ENCODE assay signal across 15 cellular contexts in the genomic region with DNA sequence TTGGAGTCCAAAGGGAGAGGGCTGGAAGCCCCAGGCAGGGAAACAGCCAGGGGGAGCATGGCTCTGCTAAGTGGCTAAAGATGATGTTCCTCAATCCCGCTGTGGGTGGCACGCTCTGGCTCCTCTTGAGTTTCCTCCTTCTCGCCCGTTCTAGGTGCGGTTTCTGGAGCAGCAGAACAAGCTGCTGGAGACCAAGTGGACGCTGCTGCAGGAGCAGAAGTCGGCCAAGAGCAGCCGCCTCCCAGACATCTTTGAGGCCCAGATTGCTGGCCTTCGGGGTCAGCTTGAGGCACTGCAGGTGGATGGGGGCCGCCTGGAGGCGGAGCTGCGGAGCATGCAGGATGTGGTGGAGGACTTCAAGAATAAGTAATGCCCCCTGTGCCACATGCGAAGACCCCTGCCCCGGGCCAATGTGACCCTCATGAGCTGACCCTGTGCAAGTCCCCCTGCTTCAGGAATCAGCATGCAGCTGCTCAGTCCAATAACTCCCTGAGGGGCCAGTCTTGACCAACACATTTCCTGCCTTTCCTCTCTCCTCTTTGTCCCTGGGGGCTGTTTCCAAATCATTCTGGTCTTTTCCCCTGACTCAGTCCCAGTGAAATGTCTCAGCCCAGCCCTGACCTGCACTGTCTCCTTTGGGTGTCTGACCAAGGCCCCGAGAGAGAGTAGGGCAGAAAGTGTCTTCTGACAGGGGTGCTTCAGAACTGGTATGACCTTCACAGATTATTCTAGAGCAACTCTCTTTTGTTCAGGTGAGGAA. TPM values are rescaled to one million over a fixed set of nuclear protein-coding genes. Genes with fewer than 3 reads are reported as not detected.
DNase-seq lines count a peak whose midpoint lies in the region; ATAC-seq, FAIRE-seq and TF ChIP-seq lines count a peak whose summit lies in the region.
"Had no signal": no experiment of that assay in that cellular context is flagged by ENCODE, and none has a peak within 500 bp of the region (broad histone marks: within the 10 kb centered on the region; RNA-seq: fewer than 3 reads in every experiment).

No MANE protein-coding gene starts in this region.

- H2AFZ ChIP-seq in HepG2 (ENCODE audit: low read length), result no peak overlapping the region

- no peak overlapping the region for H3K9ac ChIP-seq in HepG2 (ENCODE audit: insufficient read depth, low read depth, low read length)
- H3K9ac ChIP-seq: KMS-11 had no signal

- no peaks in the 10 kb centered on the region for H3K9me3 ChIP-seq in spleen
- no peaks in the 10 kb centered on the region for H3K9me3 ChIP-seq in HepG2 (ENCODE audit: low read length)
- H3K9me3 ChIP-seq: adrenal gland, colonic mucosa, right atrium auricular region, SJCRH30 had no signal

- BruUV-seq in HepG2 (replicated peaks; lab: Mats Ljungman, UMichigan), result no TSS peak

- TF ChIP-seq CTCF in fibroblast of the aortic adventitia (IDR thresholded peaks at IDR 0.05; ENCODE audit: insufficient read depth, low read length) (no peak), spleen (IDR thresholded peaks at IDR 0.05 in 8 of 11, conservative IDR thresholded peaks at IDR 0.05 in 3 of 11) (no peak), HepG2 (CRISPR knock-in tag; IDR thresholded peaks at IDR 0.05) (no peak)

- no peak for TF ChIP-seq RAD21 in HepG2 (CRISPR knock-in tag; IDR thresholded peaks at IDR 0.05)

- in situ Hi-C loops in HepG2 (cut with HindIII; ENCODE audit: extremely low pct_ligation_motif_present, low pct_unique_long_range_greater_than_20kb), result no loop called here

- DNase-seq in ELR (ENCODE audit: low read depth) (peak; percentile 79), RPMI7951 (ENCODE audit: low read depth) (peak; percentile 50), fibroblast of the aortic adventitia (ENCODE audit: low read depth) (peak; percentile 45), spleen (peak; percentile 68), mucosa of gallbladder (ENCODE audit: low spot score) (no peak), HepG2 (ENCODE audit: low spot score) (no peak)
- DNase-seq: activated CD8-positive, alpha-beta memory T cell treated with anti-CD3 and anti-CD28 coated beads, Interleukin-2, amount 10 ng/mL, durations not matched to agents 7 days and 5 days; CD8-positive, alpha-beta memory T cell; foreskin keratinocyte; SJCRH30 had no signal

- intact Hi-C loops in spleen (cut with DNase I; ENCODE audit: low total_unique reads) (no loop called here), HepG2 (cut with micrococcal nuclease; ENCODE audit: unreplicated experiment) (no loop called here)

- POLR2A ChIA-PET in HepG2 (lab: Yijun Ruan, JAX), result no interaction called here

- no peaks in the 10 kb centered on the region for H3K36me3 ChIP-seq in spleen
- H3K36me3 ChIP-seq in HepG2 (replicated peaks in 1 of 2; ENCODE audit: control insufficient read depth in 1 of 2, insufficient read depth in 2 of 2, low read length in 2 of 2), result no peaks in the 10 kb centered on the region
- H3K36me3 ChIP-seq: adrenal gland, colonic mucosa, right atrium auricular region, SJCRH30 had no signal

- H4K20me1 ChIP-seq in HepG2 (ENCODE audit: insufficient read depth, low read length), result no peaks in the 10 kb centered on the region

- no peak for TF ChIP-seq POLR2A in spleen (IDR thresholded peaks at IDR 0.05)
- TF ChIP-seq POLR2A in HepG2 (IDR thresholded peaks at IDR 0.05; ENCODE audit: insufficient read depth in 1 of 2, low read depth in 2 of 2, low read length in 2 of 2), result no peak

- no peaks in the 10 kb centered on the region for H3K79me2 ChIP-seq in HepG2 (ENCODE audit: insufficient read depth, low read length)

- peaks cover 0 to 24% (median 15%) of the 10 kb centered on the region in 6 donors for H3K4me1 ChIP-seq in spleen
- H3K4me1 ChIP-seq in HepG2 (ENCODE audit: insufficient read depth, low read length), result no peaks in the 10 kb centered on the region

- CTCF ChIA-PET in HepG2 (lab: Yijun Ruan, JAX; ENCODE audit: low intra/inter-chr PET ratio, low total read pairs), result no interaction called here

- no peak for FAIRE-seq in HepG2 (lab: Jason Lieb, UNC)

- no peak overlapping the region for H3K4me2 ChIP-seq in HepG2 (ENCODE audit: low read depth, low read length)
- H3K4me2 ChIP-seq: KMS-11 had no signal

- H3K27me3 ChIP-seq in spleen (replicated peaks in 1 of 7) (peaks cover 5 to 53% (median 28%) of the 10 kb centered on the region in 7 donors), HepG2 (ENCODE audit: control insufficient read depth in 1 of 2, insufficient read depth in 2 of 2, low read length in 2 of 2) (peaks cover 2 to 49% of the 10 kb centered on the region in 2 experiments; a peak in 4 of 5 replicates)
- H3K27me3 ChIP-seq: foreskin keratinocyte, SJCRH30 had no signal

- 82 to 95% (median 90%) methylated on average over 15 of the region's 15 CpGs for WGBS in spleen, 5 donors
- 15% methylated on average over 4 of the region's 15 CpGs for WGBS in HepG2 (ENCODE audit: low lambda C conversion rate)

- TF ChIP-seq EP300 in HepG2 (IDR thresholded peaks at IDR 0.05; ENCODE audit: low read depth in 2 of 2, low read length in 2 of 2), result no peak
- TF ChIP-seq EP300 in HepG2 (CRISPR knock-in tag; IDR thresholded peaks at IDR 0.05; ENCODE audit: borderline replicate concordance), result no peak

- H3K27ac ChIP-seq in spleen (no peak overlapping the region), HepG2 (ENCODE audit: extremely low read length, insufficient read depth, low read length) (no peak overlapping the region)
- H3K27ac ChIP-seq: adrenal gland, colonic mucosa, foreskin keratinocyte, KMS-11, right atrium auricular region, SJCRH30 had no signal

- ATAC-seq in HG03521 (IDR thresholded peaks at IDR 0.05; ENCODE audit: unreplicated experiment) (no peak), HepG2 (no peak)
- ATAC-seq: activated CD8-positive, alpha-beta memory T cell treated with anti-CD3 and anti-CD28 coated beads, Interleukin-2, amount 10 ng/mL, durations not matched to agents 7 days and 5 days had no signal

- no peak overlapping the region for H3K4me3 ChIP-seq in fibroblast of the aortic adventitia (ENCODE audit: low read depth, low read length)
- H3K4me3 ChIP-seq in spleen, result no peak overlapping the region
- no peak overlapping the region for H3K4me3 ChIP-seq in HepG2 (replicated peaks in 1 of 3; ENCODE audit: insufficient read depth in 1 of 3, low read depth in 2 of 3, low read length in 3 of 3)
- H3K4me3 ChIP-seq: adrenal gland, colonic mucosa, right atrium auricular region, SJCRH30 had no signal

RNA-seq across cellular contexts. Expression of a gene that starts 2.1 kb away (rescaled TPM):
- 0.68 and 2.3 TPM in 2 replicates for total RNA-seq in RPMI7951 (2014; rRNA removed; shearing (Covaris generic))
- total RNA-seq in fibroblast of the aortic adventitia (ENCODE audit: low replicate concordance), result 1.4 and 20.0 TPM in 2 replicates
- total RNA-seq in spleen, result 1 to 10 TPM in 1 of 7 donors, under 1 TPM in 3, not detected in 3; 0.73 to 1.5 (median 0.83) TPM
- 1 to 10 TPM; 1.2 to 1.9 (median 1.6) TPM for polyA plus RNA-seq in spleen
- total RNA-seq in mucosa of gallbladder, result 335 TPM
- total RNA-seq in HepG2 (2016; rRNA removed; fragmentation: Illumina TruSeq; extraction: Trizol), result not detected in 2 replicates
- total RNA-seq in HepG2 (2016; cell fraction: cytosol; rRNA removed; fragmentation: Illumina TruSeq; extraction: Trizol; ENCODE audit: low read depth), result not detected in 2 replicates
- not detected in 2 replicates for total RNA-seq in HepG2 (2016; cell fraction: insoluble cytoplasmic fraction; rRNA removed; fragmentation: Illumina TruSeq; extraction: Trizol)
- 0.31 TPM in 1 of 2 replicates, not detected in the other for total RNA-seq in HepG2 (2016; cell fraction: membrane; rRNA removed; fragmentation: Illumina TruSeq; extraction: Trizol)
- total RNA-seq in HepG2 (2016; cell fraction: nucleus; rRNA removed; fragmentation: Illumina TruSeq; extraction: Trizol), result not detected in 2 replicates
- polyA plus RNA-seq in HepG2 (2011; rRNA removed), result 0.83 TPM in 1 of 2 replicates, not detected in the other
- polyA plus RNA-seq in HepG2 (2011; cell fraction: cytosol; rRNA removed), result 0.47 and 1.2 TPM in 2 replicates
- polyA plus RNA-seq in HepG2 (2011; cell fraction: nucleus; rRNA removed), result not detected in 2 replicates
- polyA plus RNA-seq in HepG2 (2012), result not detected in 2 replicates
- polyA plus RNA-seq in HepG2 (2016; cell fraction: cytosol; fragmentation: Illumina TruSeq; extraction: Trizol; ENCODE audit: low read depth), result 0.34 TPM in 1 of 2 replicates, not detected in the other
- not detected in 2 replicates for polyA plus RNA-seq in HepG2 (2016; cell fraction: insoluble cytoplasmic fraction; fragmentation: Illumina TruSeq; extraction: Trizol; ENCODE audit: low read depth)
- not detected in 2 replicates for polyA plus RNA-seq in HepG2 (2016; cell fraction: membrane; fragmentation: Illumina TruSeq; extraction: Trizol; ENCODE audit: low read depth)
- not detected in 2 replicates for polyA plus RNA-seq in HepG2 (2016; cell fraction: nucleus; fragmentation: Illumina TruSeq; extraction: Trizol; ENCODE audit: insufficient read depth, low read depth)
- 646 TPM in 1 of 2 replicates, not detected in the other for polyA minus RNA-seq in HepG2 (2011; rRNA and poly(A)+ RNA removed; ENCODE audit: low replicate concordance)
- polyA minus RNA-seq in HepG2 (2011; cell fraction: cytosol; rRNA and poly(A)+ RNA removed), result 4.2 and 7.9 TPM in 2 replicates
- polyA minus RNA-seq in HepG2 (2011; cell fraction: nucleus; rRNA and poly(A)+ RNA removed), result 1.5 and 2.7 TPM in 2 replicates
- polyA plus RNA-seq: CD8-positive, alpha-beta memory T cell had no signal

RNA-seq across cellular contexts. Expression of a gene that starts 39.3 kb away (rescaled TPM):
- total RNA-seq in RPMI7951 (2014; rRNA removed; shearing (Covaris generic)), result 0.10 and 0.48 TPM in 2 replicates
- total RNA-seq in fibroblast of the aortic adventitia (ENCODE audit: low replicate concordance) (not detected in 2 replicates), spleen (under 1 TPM in 2 of 7 donors, not detected in 5; 0.17 to 0.26 TPM), mucosa of gallbladder (1.1 TPM), HepG2 (2016; rRNA removed; fragmentation: Illumina TruSeq; extraction: Trizol) (not detected in 2 replicates)
- polyA plus RNA-seq in spleen (under 1 TPM in 2 of 3 donors, not detected in 1; 0.08 to 0.09 TPM), HepG2 (2011; rRNA removed) (not detected in 2 replicates)
- not detected in 2 replicates for total RNA-seq in HepG2 (2016; cell fraction: cytosol; rRNA removed; fragmentation: Illumina TruSeq; extraction: Trizol; ENCODE audit: low read depth)
- not detected in 2 replicates for total RNA-seq in HepG2 (2016; cell fraction: insoluble cytoplasmic fraction; rRNA removed; fragmentation: Illumina TruSeq; extraction: Trizol)
- not detected in 2 replicates for total RNA-seq in HepG2 (2016; cell fraction: membrane; rRNA removed; fragmentation: Illumina TruSeq; extraction: Trizol)
- not detected in 2 replicates for total RNA-seq in HepG2 (2016; cell fraction: nucleus; rRNA removed; fragmentation: Illumina TruSeq; extraction: Trizol)
- polyA plus RNA-seq in HepG2 (2011; cell fraction: cytosol; rRNA removed), result not detected in 2 replicates
- polyA plus RNA-seq in HepG2 (2011; cell fraction: nucleus; rRNA removed), result not detected in 2 replicates
- polyA plus RNA-seq in HepG2 (2012), result not detected in 2 replicates
- not detected in 2 replicates for polyA plus RNA-seq in HepG2 (2016; cell fraction: cytosol; fragmentation: Illumina TruSeq; extraction: Trizol; ENCODE audit: low read depth)
- not detected in 2 replicates for polyA plus RNA-seq in HepG2 (2016; cell fraction: insoluble cytoplasmic fraction; fragmentation: Illumina TruSeq; extraction: Trizol; ENCODE audit: low read depth)
- polyA plus RNA-seq in HepG2 (2016; cell fraction: membrane; fragmentation: Illumina TruSeq; extraction: Trizol; ENCODE audit: low read depth), result not detected in 2 replicates
- not detected in 2 replicates for polyA plus RNA-seq in HepG2 (2016; cell fraction: nucleus; fragmentation: Illumina TruSeq; extraction: Trizol; ENCODE audit: insufficient read depth, low read depth)
- 0.61 TPM in 1 of 2 replicates, not detected in the other for polyA minus RNA-seq in HepG2 (2011; rRNA and poly(A)+ RNA removed; ENCODE audit: low replicate concordance)
- polyA minus RNA-seq in HepG2 (2011; cell fraction: cytosol; rRNA and poly(A)+ RNA removed), result not detected in 2 replicates
- polyA minus RNA-seq in HepG2 (2011; cell fraction: nucleus; rRNA and poly(A)+ RNA removed), result not detected in 2 replicates
- total RNA-seq: right atrium auricular region had no signal
- polyA plus RNA-seq: CD8-positive, alpha-beta memory T cell had no signal

RNA-seq across cellular contexts. Expression of a gene that starts 43.4 kb away (rescaled TPM):
- total RNA-seq in RPMI7951 (2014; rRNA removed; shearing (Covaris generic)), result 1.3 and 2.1 TPM in 2 replicates
- total RNA-seq in fibroblast of the aortic adventitia (ENCODE audit: low replicate concordance) (0.25 and 0.36 TPM in 2 replicates), spleen (under 1 TPM in 2 of 7 donors, not detected in 5; 0.17 to 0.37 TPM), mucosa of gallbladder (15.5 TPM), HepG2 (2016; rRNA removed; fragmentation: Illumina TruSeq; extraction: Trizol) (0.27 and 0.58 TPM in 2 replicates)
- polyA plus RNA-seq in spleen (under 1 TPM in 1 of 3 donors, not detected in 2; 0.03 TPM), HepG2 (2011; rRNA removed) (0.53 and 0.76 TPM in 2 replicates)
- total RNA-seq in HepG2 (2016; cell fraction: cytosol; rRNA removed; fragmentation: Illumina TruSeq; extraction: Trizol; ENCODE audit: low read depth), result 0.10 TPM in 1 of 2 replicates, not detected in the other
- total RNA-seq in HepG2 (2016; cell fraction: insoluble cytoplasmic fraction; rRNA removed; fragmentation: Illumina TruSeq; extraction: Trizol), result 0.37 and 0.39 TPM in 2 replicates
- total RNA-seq in HepG2 (2016; cell fraction: membrane; rRNA removed; fragmentation: Illumina TruSeq; extraction: Trizol), result 0.34 and 0.38 TPM in 2 replicates
- 0.41 and 0.53 TPM in 2 replicates for total RNA-seq in HepG2 (2016; cell fraction: nucleus; rRNA removed; fragmentation: Illumina TruSeq; extraction: Trizol)
- polyA plus RNA-seq in HepG2 (2011; cell fraction: cytosol; rRNA removed), result 0.43 and 0.69 TPM in 2 replicates
- polyA plus RNA-seq in HepG2 (2011; cell fraction: nucleus; rRNA removed), result 0.71 and 0.74 TPM in 2 replicates
- 0.08 and 0.25 TPM in 2 replicates for polyA plus RNA-seq in HepG2 (2012)
- polyA plus RNA-seq in HepG2 (2016; cell fraction: cytosol; fragmentation: Illumina TruSeq; extraction: Trizol; ENCODE audit: low read depth), result 0.09 and 0.11 TPM in 2 replicates
- 0.62 and 0.85 TPM in 2 replicates for polyA plus RNA-seq in HepG2 (2016; cell fraction: insoluble cytoplasmic fraction; fragmentation: Illumina TruSeq; extraction: Trizol; ENCODE audit: low read depth)
- 0.37 and 0.48 TPM in 2 replicates for polyA plus RNA-seq in HepG2 (2016; cell fraction: membrane; fragmentation: Illumina TruSeq; extraction: Trizol; ENCODE audit: low read depth)
- 0.92 and 1.2 TPM in 2 replicates for polyA plus RNA-seq in HepG2 (2016; cell fraction: nucleus; fragmentation: Illumina TruSeq; extraction: Trizol; ENCODE audit: insufficient read depth, low read depth)
- 1.4 and 134 TPM in 2 replicates for polyA minus RNA-seq in HepG2 (2011; rRNA and poly(A)+ RNA removed; ENCODE audit: low replicate concordance)
- 0.70 and 1.1 TPM in 2 replicates for polyA minus RNA-seq in HepG2 (2011; cell fraction: cytosol; rRNA and poly(A)+ RNA removed)
- polyA minus RNA-seq in HepG2 (2011; cell fraction: nucleus; rRNA and poly(A)+ RNA removed), result 0.26 and 0.62 TPM in 2 replicates
- total RNA-seq: activated CD8-positive, alpha-beta memory T cell treated with anti-CD3 and anti-CD28 coated beads, Interleukin-2, amount 10 ng/mL, durations not matched to agents 7 days and 5 days; CD8-positive, alpha-beta memory T cell had no signal
- polyA plus RNA-seq: CD8-positive, alpha-beta memory T cell had no signal

RNA-seq across cellular contexts. Expression of a gene that starts 56.2 kb away (rescaled TPM):
- 0.72 and 0.88 TPM in 2 replicates for total RNA-seq in RPMI7951 (2014; rRNA removed; shearing (Covaris generic))
- total RNA-seq in fibroblast of the aortic adventitia (ENCODE audit: low replicate concordance) (not detected in 2 replicates), spleen (not detected), mucosa of gallbladder (0.55 TPM), HepG2 (2016; rRNA removed; fragmentation: Illumina TruSeq; extraction: Trizol) (not detected in 2 replicates)
- polyA plus RNA-seq in spleen (under 1 TPM in 2 of 3 donors, not detected in 1; 0.05 to 0.37 TPM), HepG2 (2011; rRNA removed) (not detected in 2 replicates)
- total RNA-seq in HepG2 (2016; cell fraction: cytosol; rRNA removed; fragmentation: Illumina TruSeq; extraction: Trizol; ENCODE audit: low read depth), result not detected in 2 replicates
- not detected in 2 replicates for total RNA-seq in HepG2 (2016; cell fraction: insoluble cytoplasmic fraction; rRNA removed; fragmentation: Illumina TruSeq; extraction: Trizol)
- total RNA-seq in HepG2 (2016; cell fraction: membrane; rRNA removed; fragmentation: Illumina TruSeq; extraction: Trizol), result not detected in 2 replicates
- not detected in 2 replicates for total RNA-seq in HepG2 (2016; cell fraction: nucleus; rRNA removed; fragmentation: Illumina TruSeq; extraction: Trizol)
- polyA plus RNA-seq in HepG2 (2011; cell fraction: cytosol; rRNA removed), result 0.03 TPM in 1 of 2 replicates, not detected in the other
- polyA plus RNA-seq in HepG2 (2011; cell fraction: nucleus; rRNA removed), result not detected in 2 replicates
- not detected in 2 replicates for polyA plus RNA-seq in HepG2 (2012)
- 0.08 TPM in 1 of 2 replicates, not detected in the other for polyA plus RNA-seq in HepG2 (2016; cell fraction: cytosol; fragmentation: Illumina TruSeq; extraction: Trizol; ENCODE audit: low read depth)
- polyA plus RNA-seq in HepG2 (2016; cell fraction: insoluble cytoplasmic fraction; fragmentation: Illumina TruSeq; extraction: Trizol; ENCODE audit: low read depth), result not detected in 2 replicates
- not detected in 2 replicates for polyA plus RNA-seq in HepG2 (2016; cell fraction: membrane; fragmentation: Illumina TruSeq; extraction: Trizol; ENCODE audit: low read depth)
- polyA plus RNA-seq in HepG2 (2016; cell fraction: nucleus; fragmentation: Illumina TruSeq; extraction: Trizol; ENCODE audit: insufficient read depth, low read depth), result not detected in 2 replicates
- 0.23 TPM in 1 of 2 replicates, not detected in the other for polyA minus RNA-seq in HepG2 (2011; rRNA and poly(A)+ RNA removed; ENCODE audit: low replicate concordance)
- polyA minus RNA-seq in HepG2 (2011; cell fraction: cytosol; rRNA and poly(A)+ RNA removed), result not detected in 2 replicates
- not detected in 2 replicates for polyA minus RNA-seq in HepG2 (2011; cell fraction: nucleus; rRNA and poly(A)+ RNA removed)
- total RNA-seq: CD8-positive, alpha-beta memory T cell; foreskin keratinocyte; right atrium auricular region had no signal
- polyA plus RNA-seq: adrenal gland; CD8-positive, alpha-beta memory T cell had no signal

Comparison
In these comparisons a context has a peak if more than half of its experiments do, and no peak if none do; other contexts are left out.
1. DNase-seq: peak in ELR (single experiment), RPMI7951 (single experiment), fibroblast of the aortic adventitia (single experiment) and spleen (single experiment); none in mucosa of gallbladder (single experiment) and HepG2 (single experiment).
2. RNA of a gene that starts 2.1 kb away (total RNA-seq): 335 TPM in mucosa of gallbladder (single experiment); 0.68 to 2.3 TPM in RPMI7951, 1.4 to 20.0 TPM in fibroblast of the aortic adventitia, 0.73 to 1.5 TPM in spleen and 0.31 TPM in HepG2; every median in the first group is over 10 times any median in the second.